11 cellular contexts compared by ENCODE assay signal in the genomic region with DNA sequence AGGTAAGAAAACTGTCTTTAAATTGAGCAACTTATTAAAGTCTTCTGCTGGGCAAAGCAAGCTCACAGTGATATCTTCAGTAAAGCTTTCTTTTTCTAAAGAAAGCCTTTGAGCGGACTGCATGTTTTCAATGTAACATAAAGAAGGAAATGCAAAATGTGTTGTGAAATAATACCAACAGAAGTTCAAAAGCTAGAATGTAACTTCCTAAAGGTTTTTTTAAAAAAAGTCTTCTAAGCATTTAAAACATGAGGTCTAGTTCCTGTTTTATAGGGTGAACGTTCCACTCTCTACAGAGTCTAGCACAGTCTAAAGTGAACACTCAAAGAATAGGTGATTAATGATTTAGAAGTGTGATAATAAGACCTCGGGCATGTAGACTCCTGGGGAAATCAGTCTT.
DNase-seq lines count a peak whose midpoint lies in the region.
"Had no signal": no experiment of that assay in that cellular context is flagged by ENCODE, and none has a peak within 500 bp of the region (broad histone marks: within the 10 kb centered on the region; RNA-seq: fewer than 3 reads in every experiment).

No MANE protein-coding gene starts in this region.

- DNase-seq in activated T-cell treated with anti-CD3 and anti-CD28 coated beads, Interleukin-2, amount 50 U/mL, for 24 hours: no peak
- no peak for DNase-seq in activated T-cell treated with anti-CD3 and anti-CD28 coated beads, Interleukin-2, amount 50 U/mL, for 48 hours
- DNase-seq in NOMO-1 (lab: John Stamatoyannopoulos, UW; ENCODE audit: unreplicated experiment in 2 of 2) (peak; percentile 64 to 98), amniotic epithelial cell (ENCODE audit: low read depth) (peak; percentile 17), putamen (ENCODE audit: low spot score) (peak; percentile 8), NCI-H524 treated with DMSO at 0.1 percent for 48 hours (lab: John Stamatoyannopoulos, UW) (no peak), NCI-H1930 (lab: John Stamatoyannopoulos, UW) (no peak)
- no peak for DNase-seq in stimulated activated CD4-positive, alpha-beta T cell treated with anti-CD3 and anti-CD28 coated beads, Interleukin-1b, Interleukin-23, amount 100 ng/mL, for 48 hours
- DNase-seq: NCI-H1694 treated with DMSO at 0.1 percent for 48 hours, PC-9 had no signal

- H3K9me3 Mint-ChIP-seq in activated T-cell treated with anti-CD3 and anti-CD28 coated beads, Interleukin-2, amount 50 U/mL, for 24 hours: no peaks in the 10 kb centered on the region
- H3K9me3 Mint-ChIP-seq: neural crest cell had no signal

- H3K27ac Mint-ChIP-seq in activated T-cell treated with anti-CD3 and anti-CD28 coated beads, Interleukin-2, amount 50 U/mL, for 24 hours: peak overlapping the region; percentile 29

- H3K4me3 Mint-ChIP-seq in activated T-cell treated with anti-CD3 and anti-CD28 coated beads, Interleukin-2, amount 50 U/mL, for 24 hours: no peak overlapping the region
- H3K4me3 Mint-ChIP-seq: neural crest cell had no signal

- H3K36me3 Mint-ChIP-seq in activated T-cell treated with anti-CD3 and anti-CD28 coated beads, Interleukin-2, amount 50 U/mL, for 24 hours (ENCODE audit: low read depth): peaks cover 25% of the 10 kb centered on the region

- H3K27me3 Mint-ChIP-seq in activated T-cell treated with anti-CD3 and anti-CD28 coated beads, Interleukin-2, amount 50 U/mL, for 24 hours: no peaks in the 10 kb centered on the region

- peaks cover 45% of the 10 kb centered on the region for H3K4me1 Mint-ChIP-seq in activated T-cell treated with anti-CD3 and anti-CD28 coated beads, Interleukin-2, amount 50 U/mL, for 24 hours (ENCODE audit: low read depth)

Comparison
In these comparisons a context has a peak if more than half of its experiments do, and no peak if none do; other contexts are left out.
1. DNase-seq: peak in NOMO-1 (2 of 2), amniotic epithelial cell (single experiment) and putamen (single experiment); none in activated T-cell treated with anti-CD3 and anti-CD28 coated beads, Interleukin-2, amount 50 U/mL, for 24 hours (single experiment), activated T-cell treated with anti-CD3 and anti-CD28 coated beads, Interleukin-2, amount 50 U/mL, for 48 hours (0 of 2), stimulated activated CD4-positive, alpha-beta T cell treated with anti-CD3 and anti-CD28 coated beads, Interleukin-1b, Interleukin-23, amount 100 ng/mL, for 48 hours (single experiment), NCI-H524 treated with DMSO at 0.1 percent for 48 hours (single experiment) and NCI-H1930 (0 of 2).